ENCODE assay signal across 1 cellular context in the genomic region with DNA sequence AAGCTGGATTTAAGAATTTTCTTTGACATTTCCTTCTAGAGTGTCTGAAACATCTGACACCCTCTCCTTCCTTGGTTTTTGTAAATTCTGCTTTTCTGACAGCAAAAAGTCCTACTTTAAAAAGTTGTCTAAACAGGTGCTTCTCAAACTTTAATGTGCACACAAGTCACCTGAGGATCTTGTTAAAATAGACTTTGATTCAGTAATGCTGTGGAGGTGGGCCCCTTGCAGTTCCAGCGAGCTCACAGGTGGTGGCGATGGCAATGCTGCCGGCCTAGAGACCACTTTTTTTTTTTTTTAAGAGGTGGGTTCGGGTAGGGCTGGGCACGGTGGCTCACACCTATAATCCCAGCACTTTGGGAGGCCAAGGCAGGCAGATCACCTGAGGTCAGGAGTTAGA.
TF ChIP-seq lines count a peak whose summit lies in the region.

No MANE protein-coding gene starts in this region.

TF ChIP-seq in H1, 55 proteins besides CTCF, POLR2A, EP300 and RAD21 (continued from another document):
- TF ChIP-seq, protein P1, sequence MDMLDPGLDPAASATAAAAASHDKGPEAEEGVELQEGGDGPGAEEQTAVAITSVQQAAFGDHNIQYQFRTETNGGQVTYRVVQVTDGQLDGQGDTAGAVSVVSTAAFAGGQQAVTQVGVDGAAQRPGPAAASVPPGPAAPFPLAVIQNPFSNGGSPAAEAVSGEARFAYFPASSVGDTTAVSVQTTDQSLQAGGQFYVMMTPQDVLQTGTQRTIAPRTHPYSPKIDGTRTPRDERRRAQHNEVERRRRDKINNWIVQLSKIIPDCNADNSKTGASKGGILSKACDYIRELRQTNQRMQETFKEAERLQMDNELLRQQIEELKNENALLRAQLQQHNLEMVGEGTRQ (IDR thresholded peaks at IDR 0.05; ENCODE audit: low read length): no peak
